Comparison of ENCODE assay signal across 23 cellular contexts in the genomic region with DNA sequence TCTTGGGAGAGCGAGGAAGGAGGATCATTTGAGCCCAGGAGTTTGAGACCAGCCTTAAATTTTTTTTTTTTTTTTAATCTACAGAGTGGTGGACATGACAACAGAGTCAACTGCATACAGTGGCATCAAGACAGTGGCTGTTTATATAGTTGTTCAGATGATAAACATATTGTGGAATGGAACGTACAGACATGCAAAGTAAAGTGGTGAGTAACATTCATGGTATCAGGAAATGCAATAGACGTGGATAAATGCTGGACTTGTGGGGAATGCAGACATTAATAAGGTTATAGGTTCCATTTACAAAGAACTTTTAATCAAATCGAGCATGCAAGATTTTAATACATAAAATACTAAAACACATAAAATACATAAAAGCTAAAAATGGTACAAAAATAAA. TPM values are rescaled to one million over a fixed set of nuclear protein-coding genes. Genes with fewer than 3 reads are reported as not detected.
DNase-seq lines count a peak whose midpoint lies in the region; ATAC-seq and TF ChIP-seq lines count a peak whose summit lies in the region.
"Had no signal": no experiment of that assay in that cellular context is flagged by ENCODE, and none has a peak within 500 bp of the region (broad histone marks: within the 10 kb centered on the region; RNA-seq: fewer than 3 reads in every experiment).

No MANE protein-coding gene starts in this region.

- H3K27ac ChIP-seq in coronary artery = no peak overlapping the region
- H3K27ac ChIP-seq: HL-60, parathyroid adenoma, right atrium auricular region, spleen had no signal

- no peak overlapping the region for H3K4me3 Mint-ChIP-seq in activated naive CD8-positive, alpha-beta T cell
- H3K4me3 Mint-ChIP-seq in activated naive CD8-positive, alpha-beta T cell treated with anti-CD3 and anti-CD28 coated beads, Interleukin-2, amount 50 U/mL, for 24 hours = no peak overlapping the region
- H3K4me3 Mint-ChIP-seq in activated T-helper 1 cell treated with anti-CD3 and anti-CD28 coated beads, Interleukin-12 subunit alpha, Interleukin-12 subunit beta, Interleukin-2, Interleukin-4 antibody, amounts not matched to agents 30 ng/mL and 10 ng/mL and 1 ng/mL, durations not matched to agents 14 hours and 24 hours and 36 hours = no peak overlapping the region
- peak overlapping the region; percentile 32 for H3K4me3 Mint-ChIP-seq in endothelial cell (ENCODE audit: unreplicated experiment)
- H3K4me3 Mint-ChIP-seq: T-helper 1 cell treated with Interleukin-12 subunit alpha and Interleukin-12 subunit beta and Interleukin-4 antibody, amounts not matched to agents 30 μg/mL and 1 μg/mL, for 36 hours; type B pancreatic cell had no signal

- peaks cover 47% of the 10 kb centered on the region for H3K4me1 Mint-ChIP-seq in activated naive CD8-positive, alpha-beta T cell (ENCODE audit: low read depth)
- H3K4me1 Mint-ChIP-seq in activated naive CD8-positive, alpha-beta T cell treated with anti-CD3 and anti-CD28 coated beads, Interleukin-2, amount 50 U/mL, for 24 hours = peaks cover 23% of the 10 kb centered on the region
- H3K4me1 Mint-ChIP-seq in activated T-helper 1 cell treated with anti-CD3 and anti-CD28 coated beads, Interleukin-12 subunit alpha, Interleukin-12 subunit beta, Interleukin-2, Interleukin-4 antibody, amounts not matched to agents 30 ng/mL and 10 ng/mL and 1 ng/mL, durations not matched to agents 14 hours and 24 hours and 36 hours (ENCODE audit: low read depth) = peaks cover 25% of the 10 kb centered on the region
- no peaks in the 10 kb centered on the region for H3K4me1 Mint-ChIP-seq in endothelial cell (ENCODE audit: unreplicated experiment)

- DNase-seq in activated naive CD8-positive, alpha-beta T cell treated with anti-CD3 and anti-CD28 coated beads, Interleukin-2, amount 50 U/mL, for 24 hours = no peak
- DNase-seq in activated T-helper 1 cell treated with anti-CD3 and anti-CD28 coated beads, Interleukin-12 subunit alpha, Interleukin-12 subunit beta, Interleukin-2, Interleukin-4 antibody, amounts not matched to agents 30 ng/mL and 10 ng/mL and 1 ng/mL, durations not matched to agents 14 hours and 24 hours and 36 hours (ENCODE audit: low spot score) = no peak
- DNase-seq in endothelial cell (ENCODE audit: low spot score) = no peak
- DNase-seq in coronary artery (ENCODE audit: low spot score) = no peak
- no peak for DNase-seq in NCI-H1694 (lab: John Stamatoyannopoulos, UW)
- DNase-seq in activated CD4-positive, alpha-beta T cell treated with anti-CD3 and anti-CD28 coated beads, Interleukin-2, amount 50 U/mL, for 48 hours = no peak
- no peak for DNase-seq in D341Med (ENCODE audit: low spot score)
- DNase-seq: activated CD4-positive, alpha-beta T cell treated with anti-CD3 and anti-CD28 coated beads for 1 hour; DMS53; effector CD4-positive, alpha-beta T cell; foreskin fibroblast; GF-D8; Kasumi-1; NCI-H146; NCI-H446 treated with DMSO at 0.1 percent for 48 hours; SK-N-SH; spleen had no signal

- intact Hi-C loops in activated T-helper 1 cell treated with anti-CD3 and anti-CD28 coated beads, Interleukin-12 subunit alpha, Interleukin-12 subunit beta, Interleukin-2, Interleukin-4 antibody, amounts not matched to agents 30 ng/mL and 10 ng/mL and 1 ng/mL, durations not matched to agents 14 hours and 24 hours and 36 hours (cut with micrococcal nuclease) = no loop called here

- peak overlapping the region; percentile 76 for H3K27ac Mint-ChIP-seq in activated naive CD8-positive, alpha-beta T cell
- H3K27ac Mint-ChIP-seq in activated naive CD8-positive, alpha-beta T cell treated with anti-CD3 and anti-CD28 coated beads, Interleukin-2, amount 50 U/mL, for 24 hours = no peak overlapping the region
- H3K27ac Mint-ChIP-seq in activated T-helper 1 cell treated with anti-CD3 and anti-CD28 coated beads, Interleukin-12 subunit alpha, Interleukin-12 subunit beta, Interleukin-2, Interleukin-4 antibody, amounts not matched to agents 30 ng/mL and 10 ng/mL and 1 ng/mL, durations not matched to agents 14 hours and 24 hours and 36 hours = peak overlapping the region; percentile 16
- H3K27ac Mint-ChIP-seq in endothelial cell (ENCODE audit: unreplicated experiment) = no peak overlapping the region
- H3K27ac Mint-ChIP-seq: T-helper 1 cell treated with Interleukin-12 subunit alpha and Interleukin-12 subunit beta and Interleukin-4 antibody, amounts not matched to agents 30 μg/mL and 1 μg/mL, for 36 hours; type B pancreatic cell had no signal

- H3K9me3 Mint-ChIP-seq in activated naive CD8-positive, alpha-beta T cell (ENCODE audit: low read depth) = no peaks in the 10 kb centered on the region
- H3K9me3 Mint-ChIP-seq in activated naive CD8-positive, alpha-beta T cell treated with anti-CD3 and anti-CD28 coated beads, Interleukin-2, amount 50 U/mL, for 24 hours = no peaks in the 10 kb centered on the region
- no peaks in the 10 kb centered on the region for H3K9me3 Mint-ChIP-seq in activated T-helper 1 cell treated with anti-CD3 and anti-CD28 coated beads, Interleukin-12 subunit alpha, Interleukin-12 subunit beta, Interleukin-2, Interleukin-4 antibody, amounts not matched to agents 30 ng/mL and 10 ng/mL and 1 ng/mL, durations not matched to agents 14 hours and 24 hours and 36 hours
- H3K9me3 Mint-ChIP-seq in endothelial cell (ENCODE audit: unreplicated experiment) = no peaks in the 10 kb centered on the region
- H3K9me3 Mint-ChIP-seq: T-helper 1 cell treated with Interleukin-12 subunit alpha and Interleukin-12 subunit beta and Interleukin-4 antibody, amounts not matched to agents 30 μg/mL and 1 μg/mL, for 36 hours; type B pancreatic cell had no signal

- no peak overlapping the region for H3K4me3 ChIP-seq in coronary artery
- H3K4me3 ChIP-seq: right atrium auricular region, spleen had no signal

- no peak for ATAC-seq in activated naive CD8-positive, alpha-beta T cell treated with anti-CD3 and anti-CD28 coated beads, Interleukin-2, amount 50 U/mL, for 24 hours

- peaks cover 14% of the 10 kb centered on the region for H3K36me3 Mint-ChIP-seq in activated naive CD8-positive, alpha-beta T cell
- peaks cover 76% of the 10 kb centered on the region for H3K36me3 Mint-ChIP-seq in activated naive CD8-positive, alpha-beta T cell treated with anti-CD3 and anti-CD28 coated beads, Interleukin-2, amount 50 U/mL, for 24 hours (ENCODE audit: low read depth)
- H3K36me3 Mint-ChIP-seq in activated T-helper 1 cell treated with anti-CD3 and anti-CD28 coated beads, Interleukin-12 subunit alpha, Interleukin-12 subunit beta, Interleukin-2, Interleukin-4 antibody, amounts not matched to agents 30 ng/mL and 10 ng/mL and 1 ng/mL, durations not matched to agents 14 hours and 24 hours and 36 hours (ENCODE audit: low read depth) = peaks cover 41% of the 10 kb centered on the region
- peaks cover 19% of the 10 kb centered on the region for H3K36me3 Mint-ChIP-seq in endothelial cell (ENCODE audit: low read depth, unreplicated experiment)

- H3K27me3 Mint-ChIP-seq in activated naive CD8-positive, alpha-beta T cell = no peaks in the 10 kb centered on the region
- no peaks in the 10 kb centered on the region for H3K27me3 Mint-ChIP-seq in activated naive CD8-positive, alpha-beta T cell treated with anti-CD3 and anti-CD28 coated beads, Interleukin-2, amount 50 U/mL, for 24 hours
- H3K27me3 Mint-ChIP-seq in activated T-helper 1 cell treated with anti-CD3 and anti-CD28 coated beads, Interleukin-12 subunit alpha, Interleukin-12 subunit beta, Interleukin-2, Interleukin-4 antibody, amounts not matched to agents 30 ng/mL and 10 ng/mL and 1 ng/mL, durations not matched to agents 14 hours and 24 hours and 36 hours (ENCODE audit: insufficient read depth) = no peaks in the 10 kb centered on the region
- peaks cover 2% of the 10 kb centered on the region for H3K27me3 Mint-ChIP-seq in endothelial cell (ENCODE audit: unreplicated experiment)
- H3K27me3 Mint-ChIP-seq: type B pancreatic cell had no signal

- no peak for TF ChIP-seq CTCF in endothelial cell (IDR thresholded peaks at IDR 0.05; ENCODE audit: unreplicated experiment)
- no peak for TF ChIP-seq CTCF in coronary artery (IDR thresholded peaks at IDR 0.05)

RNA-seq across cellular contexts. Expression of a gene that starts 11.9 kb away (rescaled TPM):
- total RNA-seq in activated T-helper 1 cell treated with anti-CD3 and anti-CD28 coated beads, Interleukin-12 subunit alpha, Interleukin-12 subunit beta, Interleukin-2, Interleukin-4 antibody, amounts not matched to agents 30 ng/mL and 10 ng/mL and 1 ng/mL, durations not matched to agents 14 hours and 24 hours and 36 hours = 188 and 190 TPM in 2 replicates
- total RNA-seq in endothelial cell (ENCODE audit: unreplicated experiment) = 33.5 TPM

RNA-seq across cellular contexts. Expression of a gene that starts 36.3 kb away (rescaled TPM):
- 18.4 and 21.4 TPM in 2 replicates for total RNA-seq in activated T-helper 1 cell treated with anti-CD3 and anti-CD28 coated beads, Interleukin-12 subunit alpha, Interleukin-12 subunit beta, Interleukin-2, Interleukin-4 antibody, amounts not matched to agents 30 ng/mL and 10 ng/mL and 1 ng/mL, durations not matched to agents 14 hours and 24 hours and 36 hours
- total RNA-seq in endothelial cell (ENCODE audit: unreplicated experiment) = 14.9 TPM

Comparison
In these comparisons a context has a peak if more than half of its experiments do, and no peak if none do; other contexts are left out.
1. H3K27ac Mint-ChIP-seq: peak in activated naive CD8-positive, alpha-beta T cell (single experiment) and activated T-helper 1 cell treated with anti-CD3 and anti-CD28 coated beads, Interleukin-12 subunit alpha, Interleukin-12 subunit beta, Interleukin-2, Interleukin-4 antibody, amounts not matched to agents 30 ng/mL and 10 ng/mL and 1 ng/mL, durations not matched to agents 14 hours and 24 hours and 36 hours (single experiment); none in activated naive CD8-positive, alpha-beta T cell treated with anti-CD3 and anti-CD28 coated beads, Interleukin-2, amount 50 U/mL, for 24 hours (single experiment) and endothelial cell (single experiment).